ENCODE assay signal across 30 cellular contexts in genomic region chr11:31865606-31866300, GRCh38. TPM values are rescaled to one million over a fixed set of nuclear protein-coding genes. Genes with fewer than 3 reads are reported as not detected.
"Had no signal": no experiment of that assay in that cellular context is flagged by ENCODE, and none has a peak within 500 bp of the region (broad histone marks: within the 10 kb centered on the region; RNA-seq: fewer than 3 reads in every experiment).

No MANE protein-coding gene starts in this region.

- H3K4me1 ChIP-seq: uterus had no signal

- H3K4me3 ChIP-seq: coronary artery, dorsolateral prefrontal cortex, heart left ventricle, right lobe of liver, thoracic aorta, uterus had no signal

- H3K9me3 ChIP-seq: heart left ventricle, right lobe of liver, thoracic aorta, uterus had no signal

- DNase-seq: activated B cell treated with CpG ODN at 0.5 μM for 24 hours; activated CD4-positive, alpha-beta T cell treated with anti-CD3 and anti-CD28 coated beads, Interleukin-2, amount 50 U/mL, for 1 hour; activated CD8-positive, alpha-beta T cell treated with anti-CD3 and anti-CD28 coated beads for 36 hours; activated gamma-delta T cell treated with Interleukin-2 at 50 U/mL for 16 hours; activated naive CD4-positive, alpha-beta T cell treated with anti-CD3 and anti-CD28 coated beads, Interleukin-2, amount 50 U/mL, for 16 hours; activated T-cell treated with anti-CD3 and anti-CD28 coated beads, Interleukin-2, amount 50 U/mL, for 4 hours; amniotic stem cell; brain microvascular endothelial cell; dorsolateral prefrontal cortex; effector memory CD4-positive, alpha-beta T cell; heart left ventricle; hypothalamus; immature natural killer cell; kidney; left colon; midbrain; natural killer cell; right lobe of liver; stimulated activated CD4-positive, alpha-beta T cell treated with anti-CD3 and anti-CD28 coated beads, Interleukin-2, amount 100 ng/mL, for 48 hours; stimulated activated naive CD4-positive, alpha-beta T cell treated with Interleukin-2 at 50 U/mL for 16 hours; trophoblast cell; uterus had no signal

- ATAC-seq: activated CD8-positive, alpha-beta T cell treated with anti-CD3 and anti-CD28 coated beads for 36 hours; activated T-cell treated with anti-CD3 and anti-CD28 coated beads, Interleukin-2, amount 50 U/mL, for 4 hours; activated T-helper 17 cell treated with anti-CD3 and anti-CD28 coated beads, Interleukin-2, amount 50 U/mL, for 72 hours; heart left ventricle; left colon; natural killer cell; right lobe of liver had no signal

- H3K27ac ChIP-seq: brain microvascular endothelial cell, coronary artery, dorsolateral prefrontal cortex, heart left ventricle, right lobe of liver, thoracic aorta, uterus had no signal

- FAIRE-seq: astrocyte, kidney had no signal

- H3K27me3 ChIP-seq: brain microvascular endothelial cell, right lobe of liver, uterus had no signal

- H3K36me3 ChIP-seq: brain microvascular endothelial cell, heart left ventricle, right lobe of liver, thoracic aorta, uterus had no signal

RNA-seq across cellular contexts. Expression of gene PAX6, which starts 54.6 kb away (rescaled TPM):
- total RNA-seq: activated B cell treated with CpG ODN at 0.5 μM for 24 hours; activated CD8-positive, alpha-beta T cell treated with anti-CD3 and anti-CD28 coated beads for 36 hours; activated T-cell treated with anti-CD3 and anti-CD28 coated beads, Interleukin-2, amount 50 U/mL, for 4 hours; activated T-helper 17 cell treated with anti-CD3 and anti-CD28 coated beads, Interleukin-2, amount 50 U/mL, for 72 hours; epithelial cell of proximal tubule; kidney; liver; natural killer cell; right lobe of liver; skeletal muscle tissue; subcutaneous adipose tissue had no signal
- polyA plus RNA-seq: heart left ventricle, immature natural killer cell, liver had no signal
